8 cellular contexts compared by ENCODE assay signal in genomic region chr2:218648473-218649100, GRCh38. TPM values are rescaled to one million over a fixed set of nuclear protein-coding genes. Genes with fewer than 3 reads are reported as not detected.
A peak's percentile ranks its signal among the peaks of the same experiment; 100 is the strongest.
DNase-seq lines count a peak whose midpoint lies in the region; ATAC-seq and TF ChIP-seq lines count a peak whose summit lies in the region.

No MANE protein-coding gene starts in this region.

- H3K9me2 ChIP-seq in OCI-LY7 (ENCODE audit: insufficient read depth, low read length): no peaks in the 10 kb centered on the region

- TF ChIP-seq CTCF in OCI-LY7 (conservative IDR thresholded peaks at IDR 0.05; ENCODE audit: low read length) (peak; percentile 96), fibroblast of pulmonary artery (IDR thresholded peaks at IDR 0.05; ENCODE audit: low read length, missing control alignments) (peak; percentile 98)

- H3K4me2 ChIP-seq in OCI-LY7 (ENCODE audit: low read length): no peak overlapping the region
- H3K4me2 ChIP-seq in neuronal stem cell (ENCODE audit: insufficient read depth, low read length, poor library complexity, severe bottlenecking): no peak overlapping the region

- H2BK15ac ChIP-seq in neuronal stem cell (ENCODE audit: low read length): no peak overlapping the region

- H4K8ac ChIP-seq in neuronal stem cell (ENCODE audit: low read depth, low read length): no peak overlapping the region

- BruUV-seq in OCI-LY7 (replicated peaks; lab: Mats Ljungman, UMichigan): no TSS peak

- H4K91ac ChIP-seq in neuronal stem cell (ENCODE audit: low read depth, low read length, poor library complexity): no peak overlapping the region

- intact Hi-C loops in OCI-LY7 (cut with micrococcal nuclease; ENCODE audit: unreplicated experiment): loop anchor here (1.0 to 5.0 kb wide), 3 partner anchors 199 to 376 kb away; partner anchors contain the start of genes AAMP and PNKD

- H3K36me3 ChIP-seq in OCI-LY7 (ENCODE audit: insufficient read depth, low read length) (peaks cover 98% of the 10 kb centered on the region), neuronal stem cell (replicated peaks in 1 of 2; ENCODE audit: control insufficient read depth in 2 of 2, insufficient read depth in 2 of 2, low read length in 2 of 2) (peaks cover 56 to 97% of the 10 kb centered on the region in 2 donors)

- no peak overlapping the region for H3K9ac ChIP-seq in neuronal stem cell (ENCODE audit: low read depth, low read length, poor library complexity)

- no peak overlapping the region for H2BK12ac ChIP-seq in neuronal stem cell (ENCODE audit: low read length)

- H3K79me1 ChIP-seq in neuronal stem cell (ENCODE audit: low read depth, low read length): peaks cover 3% of the 10 kb centered on the region

- H4K20me1 ChIP-seq in OCI-LY7 (ENCODE audit: insufficient read depth, low read length): no peaks in the 10 kb centered on the region

- WGBS in neuronal stem cell (ENCODE audit: extremely low coverage in 2 of 2, insufficient read length in 2 of 2, insufficient replicate concordance in 1 of 2), 2 donors: no CpG with 5 or more reads among the region's 14 CpGs

- H2AFZ ChIP-seq in OCI-LY7 (ENCODE audit: low read length) (no peak overlapping the region), neuronal stem cell (ENCODE audit: low read length) (no peak overlapping the region)

- H3K4ac ChIP-seq in neuronal stem cell (ENCODE audit: low read length): no peak overlapping the region

- H3K9me3 ChIP-seq in OCI-LY7 (ENCODE audit: low read length) (no peaks in the 10 kb centered on the region), neuronal stem cell (replicated peaks in 1 of 2; ENCODE audit: control insufficient read depth in 2 of 2, insufficient read depth in 1 of 2, low read depth in 1 of 2, low read length in 2 of 2) (no peaks in the 10 kb centered on the region)

- ATAC-seq in HG03457 (IDR thresholded peaks at IDR 0.05; ENCODE audit: unreplicated experiment) (no peak), GM18868 (IDR thresholded peaks at IDR 0.05; ENCODE audit: unreplicated experiment) (no peak)

- peak; percentile 72 for DNase-seq in D341Med (ENCODE audit: low spot score)
- DNase-seq in HEK293T (ENCODE audit: extremely low spot score): peak; percentile 66
- DNase-seq in OCI-LY7 (ENCODE audit: low spot score): peak; percentile 67
- peak; percentile 65 for DNase-seq in activated T-cell treated with anti-CD3 and anti-CD28 coated beads, Interleukin-2, amount 50 U/mL, for 48 hours
- DNase-seq in fibroblast of pulmonary artery (ENCODE audit: low read depth): peak; percentile 82
- DNase-seq in neuronal stem cell (ENCODE audit: low spot score): peak; percentile 35

- H2BK120ac ChIP-seq in neuronal stem cell (ENCODE audit: low read depth, low read length): no peak overlapping the region

- H3K4me1 ChIP-seq in OCI-LY7 (ENCODE audit: insufficient read depth, low read length, poor library complexity, severe bottlenecking) (no peaks in the 10 kb centered on the region), neuronal stem cell (ENCODE audit: control insufficient read depth in 2 of 2, insufficient read depth in 1 of 2, low read depth in 1 of 2, low read length in 2 of 2) (no peaks in the 10 kb centered on the region)

- H3K18ac ChIP-seq in neuronal stem cell (ENCODE audit: low read length): no peak overlapping the region

- H3K27ac ChIP-seq in OCI-LY7 (ENCODE audit: low read depth, low read length, poor library complexity, severe bottlenecking) (no peak overlapping the region), neuronal stem cell (replicated peaks; ENCODE audit: low read length) (no peak overlapping the region)

- H3K23ac ChIP-seq in neuronal stem cell (ENCODE audit: low read depth, low read length, poor library complexity): no peak overlapping the region

- no peak overlapping the region for H2BK5ac ChIP-seq in neuronal stem cell (ENCODE audit: low read length)

- CTCF ChIA-PET in HEK293T (lab: Yijun Ruan, JAX): interaction anchor here (0.6 kb wide), 1 partner anchor 19 kb away, joined by 3 read pairs; no protein-coding TSS in a partner anchor
- CTCF ChIA-PET in OCI-LY7 (lab: Charles Lee; ENCODE audit: unreplicated experiment): interaction anchor here (0.5 to 1.9 kb wide), 2 partner anchors 10 to 743 kb away, joined by 3 to 13 read pairs; partner anchors contain the start of genes BCS1L and ZNF142

- peaks cover 12% of the 10 kb centered on the region; the same call in 1 of the 2 replicates for H3K79me2 ChIP-seq in OCI-LY7 (ENCODE audit: insufficient read depth, low read depth, low read length)

- H3K27me3 ChIP-seq in neuronal stem cell (ENCODE audit: control insufficient read depth in 3 of 3, insufficient read depth in 3 of 3, low read depth in 1 of 3, low read length in 3 of 3): no peaks in the 10 kb centered on the region

- no peak overlapping the region for H3K14ac ChIP-seq in neuronal stem cell (ENCODE audit: low read length)

- H3K4me3 ChIP-seq in OCI-LY7 (ENCODE audit: low read depth, low read length, poor library complexity, severe bottlenecking) (no peak overlapping the region), fibroblast of pulmonary artery (replicated peaks; ENCODE audit: low read depth, low read length) (no peak overlapping the region), neuronal stem cell (ENCODE audit: low read length in 2 of 2) (no peak overlapping the region)

- H2AK5ac ChIP-seq in neuronal stem cell (ENCODE audit: low read depth, low read length): no peak overlapping the region

- POLR2A ChIA-PET in HEK293T (lab: Yijun Ruan, JAX) (no interaction called here), OCI-LY7 (lab: Charles Lee) (interaction anchor here (0.7 to 1.4 kb wide), 2 partner anchors 23 to 98 kb away, joined by 4 read pairs; partner anchors contain the start of genes RNF25 and STK36)

TF ChIP-seq in HEK293T, 16 proteins besides CTCF, POLR2A, EP300 and RAD21:
- TF ChIP-seq ELF4 (IDR thresholded peaks at IDR 0.05) (no peak), FOXA1 (IDR thresholded peaks at IDR 0.05) (no peak), PKNOX1 (IDR thresholded peaks at IDR 0.05) (no peak), LEF1 (IDR thresholded peaks at IDR 0.05; ENCODE audit: borderline replicate concordance) (no peak), ZNF384 (IDR thresholded peaks at IDR 0.05) (no peak), L3MBTL2 (conservative IDR thresholded peaks at IDR 0.05) (no peak), NFRKB (IDR thresholded peaks at IDR 0.05) (no peak), SP1 (IDR thresholded peaks at IDR 0.05) (no peak), CTBP1 (IDR thresholded peaks at IDR 0.05; ENCODE audit: borderline replicate concordance) (no peak), SUZ12 (IDR thresholded peaks at IDR 0.05) (no peak), ARNT (IDR thresholded peaks at IDR 0.05) (no peak), BHLHE40 (IDR thresholded peaks at IDR 0.05; ENCODE audit: borderline replicate concordance) (no peak), HDGF (IDR thresholded peaks at IDR 0.05; ENCODE audit: borderline replicate concordance) (no peak), FOXK2 (IDR thresholded peaks at IDR 0.05) (no peak), TARDBP (IDR thresholded peaks at IDR 0.05) (no peak), FOXM1 (IDR thresholded peaks at IDR 0.05; ENCODE audit: borderline replicate concordance) (no peak)
TF ChIP-seq in HEK293T: peak in this region for 0.

RNA-seq across cellular contexts. Expression of gene ZNF142, which starts 10.8 kb away (rescaled TPM):
- total RNA-seq in OCI-LY7 (2014; rRNA removed; shearing (Covaris generic)): 29.9 and 37.6 TPM in 2 replicates
- 61.3 and 62.5 TPM in 2 replicates for total RNA-seq in OCI-LY7 (2022)
- polyA plus RNA-seq in neuronal stem cell (2013, experiment 1 of 2): 9.7 TPM
- polyA plus RNA-seq in neuronal stem cell (2013, experiment 2 of 2): 9.4 TPM

RNA-seq across cellular contexts. Expression of gene BCS1L, which starts 10.9 kb away (rescaled TPM):
- 48.0 and 57.3 TPM in 2 replicates for total RNA-seq in OCI-LY7 (2014; rRNA removed; shearing (Covaris generic))
- 54.9 and 60.8 TPM in 2 replicates for total RNA-seq in OCI-LY7 (2022)
- polyA plus RNA-seq in neuronal stem cell (2013, experiment 1 of 2): 17.1 TPM
- 15.7 TPM for polyA plus RNA-seq in neuronal stem cell (2013, experiment 2 of 2)

RNA-seq across cellular contexts. Expression of gene RNF25, which starts 23.2 kb away (rescaled TPM):
- total RNA-seq in OCI-LY7 (2014; rRNA removed; shearing (Covaris generic)): 25.5 and 25.8 TPM in 2 replicates
- 24.0 and 25.7 TPM in 2 replicates for total RNA-seq in OCI-LY7 (2022)
- 15.3 TPM for polyA plus RNA-seq in neuronal stem cell (2013, experiment 1 of 2)
- polyA plus RNA-seq in neuronal stem cell (2013, experiment 2 of 2): 15.1 TPM

RNA-seq across cellular contexts. Expression of gene STK36, which starts 23.3 kb away (rescaled TPM):
- 9.7 and 13.4 TPM in 2 replicates for total RNA-seq in OCI-LY7 (2014; rRNA removed; shearing (Covaris generic))
- 21.1 and 25.4 TPM in 2 replicates for total RNA-seq in OCI-LY7 (2022)
- polyA plus RNA-seq in neuronal stem cell (2013, experiment 1 of 2): 31.4 TPM
- 29.4 TPM for polyA plus RNA-seq in neuronal stem cell (2013, experiment 2 of 2)

RNA-seq across cellular contexts. Expression of gene PLCD4, which starts 40.9 kb away (rescaled TPM):
- total RNA-seq in OCI-LY7 (2014; rRNA removed; shearing (Covaris generic)): 0.25 and 1.2 TPM in 2 replicates
- total RNA-seq in OCI-LY7 (2022): 0.48 TPM in 1 of 2 replicates, not detected in the other
- 0.40 TPM for polyA plus RNA-seq in neuronal stem cell (2013, experiment 1 of 2)
- 0.37 TPM for polyA plus RNA-seq in neuronal stem cell (2013, experiment 2 of 2)
